Comparison of ENCODE assay signal across 26 cellular contexts in the genomic region with DNA sequence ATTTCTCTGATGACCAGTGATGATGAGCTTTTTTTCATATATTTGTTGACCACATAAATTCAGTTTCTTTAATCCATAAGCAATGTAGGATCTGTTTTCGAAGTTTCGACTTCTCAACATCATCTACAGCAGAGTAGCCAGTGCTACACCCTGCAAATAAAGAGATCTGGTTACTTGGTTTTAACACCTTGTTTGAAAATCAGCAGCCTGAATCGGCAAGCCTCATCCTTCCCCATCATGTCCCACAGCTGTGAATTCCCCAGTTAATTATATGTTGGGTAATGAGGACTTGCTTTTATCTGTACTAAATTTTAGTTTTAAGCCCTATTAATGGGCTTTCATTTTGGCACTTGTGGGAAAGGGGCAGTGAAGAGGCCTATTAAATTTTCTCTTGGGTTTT.
"Had no signal": no experiment of that assay in that cellular context is flagged by ENCODE, and none has a peak within 500 bp of the region (broad histone marks: within the 10 kb centered on the region; RNA-seq: fewer than 3 reads in every experiment).

No MANE protein-coding gene starts in this region.

- H3K4me1 ChIP-seq: gastrocnemius medialis, prostate gland, right atrium auricular region, transverse colon, upper lobe of right lung, uterus had no signal

- H3K27me3 ChIP-seq: gastrocnemius medialis, right atrium auricular region, transverse colon, uterus had no signal

- H3K27ac ChIP-seq: dorsolateral prefrontal cortex, epithelial cell of prostate, gastrocnemius medialis, prostate gland, right atrium auricular region, suprapubic skin, transverse colon, upper lobe of right lung, uterus had no signal

- H3K4me3 ChIP-seq: dorsolateral prefrontal cortex, gastrocnemius medialis, lung, prostate gland, right atrium auricular region, smooth muscle cell, suprapubic skin, transverse colon, upper lobe of right lung, uterus had no signal

- DNase-seq: cortex of kidney; dorsolateral prefrontal cortex; effector CD4-positive, alpha-beta T cell; foreskin fibroblast; gastrocnemius medialis; head of caudate nucleus; mesenchymal stem cell; midbrain; naive thymus-derived CD4-positive, alpha-beta T cell; nephron progenitor cell; nucleus accumbens; stimulated activated CD4-positive, alpha-beta T cell treated with anti-CD3 and anti-CD28 coated beads, Interleukin-12 subunit alpha, Interleukin-12 subunit beta, amount 100 ng/mL, for 4 hours; stimulated activated CD4-positive, alpha-beta T cell treated with anti-CD3 and anti-CD28 coated beads, Interleukin-1b, Interleukin-23, amount 100 ng/mL, for 48 hours; stimulated activated CD4-positive, alpha-beta T cell treated with anti-CD3 and anti-CD28 coated beads, Interleukin-4, amount 100 ng/mL, for 1 hour; stimulated activated CD8-positive, alpha-beta memory T cell treated with anti-CD3 and anti-CD28 coated beads, Interleukin-4, amount 100 ng/mL, for 48 hours; stimulated activated naive CD4-positive, alpha-beta T cell; stimulated activated naive CD8-positive, alpha-beta T cell treated with anti-CD3 and anti-CD28 coated beads, Interleukin-15, amount 100 ng/mL, for 72 hours; transverse colon; upper lobe of right lung; uterus had no signal

- H3K4me2 ChIP-seq: smooth muscle cell had no signal

- H3K36me3 ChIP-seq: gastrocnemius medialis, prostate gland, right atrium auricular region, suprapubic skin, transverse colon, upper lobe of right lung, uterus had no signal
